In the genomic region with DNA sequence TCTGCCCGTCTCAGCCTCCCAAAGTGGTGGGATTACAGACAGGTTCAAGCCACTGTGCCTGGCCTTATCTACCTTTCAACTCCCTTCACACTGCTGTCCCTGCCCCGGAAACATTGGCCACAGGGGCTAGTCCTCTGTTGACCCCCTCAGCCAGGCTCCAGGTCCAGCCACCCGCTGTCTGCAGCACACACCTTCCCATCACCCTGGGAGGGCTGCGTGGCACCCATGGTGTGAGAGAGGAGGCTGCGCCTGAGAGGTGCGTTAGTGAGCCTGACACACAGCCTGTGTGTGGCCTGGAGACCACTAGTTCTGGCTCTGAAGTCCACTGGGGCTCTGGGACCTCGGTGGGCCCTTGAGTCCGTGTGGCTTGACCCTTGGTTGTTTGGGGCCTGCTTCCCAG, we compare ENCODE assay signal across 24 cellular contexts.
"Had no signal": no experiment of that assay in that cellular context is flagged by ENCODE, and none has a peak within 500 bp of the region (broad histone marks: within the 10 kb centered on the region; RNA-seq: fewer than 3 reads in every experiment).

No MANE protein-coding gene starts in this region.

- H3K27me3 ChIP-seq: adrenal gland, breast epithelium had no signal

- H3K9me3 ChIP-seq: adrenal gland, breast epithelium had no signal

- H3K4me1 Mint-ChIP-seq: activated CD4-positive, alpha-beta T cell treated with anti-CD3 and anti-CD28 coated beads for 36 hours; activated naive CD8-positive, alpha-beta T cell treated with anti-CD3 and anti-CD28 coated beads, Interleukin-2, amount 10 ng/mL, durations not matched to agents 7 days and 5 days; central memory CD8-positive, alpha-beta T cell; T-helper 17 cell had no signal

- H3K36me3 Mint-ChIP-seq: activated naive CD8-positive, alpha-beta T cell treated with anti-CD3 and anti-CD28 coated beads, Interleukin-2, amount 10 ng/mL, durations not matched to agents 7 days and 5 days had no signal

- H3K4me3 Mint-ChIP-seq: activated CD4-positive, alpha-beta T cell treated with anti-CD3 and anti-CD28 coated beads for 36 hours; activated CD8-positive, alpha-beta T cell treated with anti-CD3 and anti-CD28 coated beads, Interleukin-2, amount 10 ng/mL, durations not matched to agents 7 days and 5 days; activated naive CD8-positive, alpha-beta T cell treated with anti-CD3 and anti-CD28 coated beads, Interleukin-2, amount 10 ng/mL, durations not matched to agents 7 days and 5 days; central memory CD8-positive, alpha-beta T cell; T-helper 17 cell had no signal

- H3K27ac Mint-ChIP-seq: activated CD4-positive, alpha-beta T cell treated with anti-CD3 and anti-CD28 coated beads for 36 hours; activated CD8-positive, alpha-beta T cell treated with anti-CD3 and anti-CD28 coated beads, Interleukin-2, amount 10 ng/mL, durations not matched to agents 7 days and 5 days; activated naive CD8-positive, alpha-beta T cell treated with anti-CD3 and anti-CD28 coated beads, Interleukin-2, amount 10 ng/mL, durations not matched to agents 7 days and 5 days; T-helper 17 cell had no signal

- FAIRE-seq: RCC 7860, TTC549 had no signal

- DNase-seq: activated CD4-positive, alpha-beta T cell treated with anti-CD3 and anti-CD28 coated beads for 36 hours; activated CD4-positive, alpha-beta T cell treated with anti-CD3 and anti-CD28 coated beads, Interleukin-2, amount 50 U/mL, for 4 hours; activated CD8-positive, alpha-beta memory T cell treated with anti-CD3 and anti-CD28 coated beads, Interleukin-2, amount 50 U/mL, for 48 hours; activated CD8-positive, alpha-beta T cell treated with anti-CD3 and anti-CD28 coated beads, Interleukin-2, amount 10 ng/mL, durations not matched to agents 7 days and 5 days; activated naive CD4-positive, alpha-beta T cell treated with anti-CD3 and anti-CD28 coated beads, Interleukin-2, amount 50 U/mL, for 16 hours; activated naive CD8-positive, alpha-beta T cell treated with anti-CD3 and anti-CD28 coated beads, Interleukin-2, amount 10 ng/mL, durations not matched to agents 7 days and 5 days; activated T-cell treated with anti-CD3 and anti-CD28 coated beads, Interleukin-2, amount 50 U/mL, for 1 hour; adrenal gland; anterior cingulate cortex; Karpas-422; MM.1S; NCI-H1436; NCI-H1694 treated with DMSO at 0.1 percent for 48 hours; NCI-H2081; NCI-H446; PC-3; SHP77 treated with DMSO at 0.1 percent for 48 hours; T-helper 17 cell; T-helper 9 cell had no signal

- H3K27ac ChIP-seq: adrenal gland, breast epithelium, VCaP had no signal

- H3K27me3 Mint-ChIP-seq: activated CD4-positive, alpha-beta T cell treated with anti-CD3 and anti-CD28 coated beads for 36 hours; activated naive CD8-positive, alpha-beta T cell treated with anti-CD3 and anti-CD28 coated beads, Interleukin-2, amount 10 ng/mL, durations not matched to agents 7 days and 5 days; central memory CD8-positive, alpha-beta T cell; T-helper 17 cell had no signal

- H3K36me3 ChIP-seq: adrenal gland, breast epithelium had no signal

- H3K4me3 ChIP-seq: adrenal gland, breast epithelium had no signal

- H3K4me1 ChIP-seq: adrenal gland, breast epithelium had no signal

- H3K9me3 Mint-ChIP-seq: activated naive CD8-positive, alpha-beta T cell treated with anti-CD3 and anti-CD28 coated beads, Interleukin-2, amount 10 ng/mL, durations not matched to agents 7 days and 5 days; central memory CD8-positive, alpha-beta T cell had no signal
